1 cellular context compared by ENCODE assay signal in genomic region chr3:16452265-16452664, GRCh38.
TF ChIP-seq lines count a peak whose summit lies in the region.

No MANE protein-coding gene starts in this region.

TF ChIP-seq in WTC11, 78 proteins besides CTCF, POLR2A, EP300 and RAD21 (continued from another document):
- TF ChIP-seq ZNF532 (CRISPR knock-in tag; IDR thresholded peaks at IDR 0.05; ENCODE audit: borderline replicate concordance) (no peak), NFYB (CRISPR knock-in tag; conservative IDR thresholded peaks at IDR 0.05; ENCODE audit: low read depth) (no peak), ZNF263 (CRISPR knock-in tag; IDR thresholded peaks at IDR 0.05; ENCODE audit: low read depth) (no peak), SMAD4 (CRISPR knock-in tag; IDR thresholded peaks at IDR 0.05) (no peak), USF2 (CRISPR knock-in tag; IDR thresholded peaks at IDR 0.05) (no peak), RORB (CRISPR knock-in tag; IDR thresholded peaks at IDR 0.05) (no peak), ZNF138 (CRISPR knock-in tag; conservative IDR thresholded peaks at IDR 0.05) (no peak), EMX1 (CRISPR knock-in tag; IDR thresholded peaks at IDR 0.05) (no peak), TEAD1 (CRISPR knock-in tag; IDR thresholded peaks at IDR 0.05) (no peak), ZBTB43 (CRISPR knock-in tag; IDR thresholded peaks at IDR 0.05) (no peak), RELA (CRISPR knock-in tag; IDR thresholded peaks at IDR 0.05; ENCODE audit: borderline replicate concordance) (no peak)
